8 cellular contexts compared by ENCODE assay signal in genomic region chr7:123557631-123558505, GRCh38. TPM values are rescaled to one million over a fixed set of nuclear protein-coding genes. Genes with fewer than 3 reads are reported as not detected.
DNase-seq lines count a peak whose midpoint lies in the region; ATAC-seq and TF ChIP-seq lines count a peak whose summit lies in the region.

NDUFA5 (minus strand) TSS chr7:123557818; CDS start chr7:123557795, 23 bp downstream.

- DNase-seq in GM06990 (ENCODE audit: extremely low read depth, insufficient read length) = peak; percentile 82
- DNase-seq in NB4 (ENCODE audit: low read depth) = peak; percentile 99
- DNase-seq in SK-N-DZ (ENCODE audit: low spot score) = peak; percentile 99
- peak; percentile 98 for DNase-seq in activated naive CD4-positive, alpha-beta T cell treated with anti-CD3 and anti-CD28 coated beads for 36 hours
- peak; percentile 45 to 99 (median 96) for DNase-seq in substantia nigra (lab: John Stamatoyannopoulos, UW)

- ATAC-seq in HG02571 (IDR thresholded peaks at IDR 0.05; ENCODE audit: unreplicated experiment) = peak; percentile 99
- ATAC-seq in gastroesophageal sphincter = peak; percentile 97

- peak; percentile 85 for TF ChIP-seq POLR2A in NB4 (IDR thresholded peaks at IDR 0.05; ENCODE audit: extremely low read depth, insufficient read length)
- peak in 1 of 2 donors; percentile 45 for TF ChIP-seq POLR2A in gastroesophageal sphincter (IDR thresholded peaks at IDR 0.05)

- no peaks in the 10 kb centered on the region for H3K27me3 ChIP-seq in GM06990 (replicated peaks; ENCODE audit: control insufficient read depth, insufficient read depth, low read length)
- no peaks in the 10 kb centered on the region for H3K27me3 ChIP-seq in gastroesophageal sphincter
- H3K27me3 ChIP-seq in neutrophil = peaks cover 30% of the 10 kb centered on the region

- H3K27ac ChIP-seq in gastroesophageal sphincter (peak within 1 kb of the TSS; percentile 89 to 98 (median 92)), neutrophil (peak within 1 kb of the TSS; percentile 70), substantia nigra (ENCODE audit: low read depth, low read length, poor library complexity, severe bottlenecking) (peak within 1 kb of the TSS; percentile 77)

- H3K27me3 Mint-ChIP-seq in activated naive CD4-positive, alpha-beta T cell treated with anti-CD3 and anti-CD28 coated beads for 36 hours (ENCODE audit: low read depth) = no peaks in the 10 kb centered on the region

- no peak within 1 kb of the TSS for H3K4me3 Mint-ChIP-seq in activated naive CD4-positive, alpha-beta T cell treated with anti-CD3 and anti-CD28 coated beads for 36 hours

- TF ChIP-seq CTCF in GM06990 (IDR thresholded peaks at IDR 0.05; ENCODE audit: insufficient read depth, low read length, poor library complexity, severe bottlenecking) = no peak
- no peak for TF ChIP-seq CTCF in NB4 (IDR thresholded peaks at IDR 0.05; ENCODE audit: low read depth, low read length)
- TF ChIP-seq CTCF in gastroesophageal sphincter (IDR thresholded peaks at IDR 0.05) = no peak
- TF ChIP-seq CTCF in neutrophil (IDR thresholded peaks at IDR 0.05) = peak; percentile 8

- no peak within 1 kb of the TSS for H3K27ac Mint-ChIP-seq in activated naive CD4-positive, alpha-beta T cell treated with anti-CD3 and anti-CD28 coated beads for 36 hours

- H3K36me3 Mint-ChIP-seq in activated naive CD4-positive, alpha-beta T cell treated with anti-CD3 and anti-CD28 coated beads for 36 hours (ENCODE audit: low read depth) = peaks cover 5% of the 10 kb centered on the region

- H3K4me3 ChIP-seq in GM06990 (replicated peaks; ENCODE audit: low read depth, low read length) = peak within 1 kb of the TSS; percentile 100
- peak within 1 kb of the TSS; percentile 80 for H3K4me3 ChIP-seq in NB4 (ENCODE audit: low read depth, low read length)
- peak within 1 kb of the TSS; percentile 75 to 81 for H3K4me3 ChIP-seq in gastroesophageal sphincter
- H3K4me3 ChIP-seq in neutrophil (ENCODE audit: low read depth in 1 of 2, low read length in 1 of 2) = peak within 1 kb of the TSS; percentile 64 to 74

- H3K9me3 Mint-ChIP-seq in activated naive CD4-positive, alpha-beta T cell treated with anti-CD3 and anti-CD28 coated beads for 36 hours = no peaks in the 10 kb centered on the region

- H3K36me3 ChIP-seq in GM06990 (ENCODE audit: control insufficient read depth, insufficient read depth, low read length) = no peaks in the 10 kb centered on the region
- H3K36me3 ChIP-seq in gastroesophageal sphincter = peaks cover 0 to 9% of the 10 kb centered on the region in 2 donors
- peaks cover 7% of the 10 kb centered on the region for H3K36me3 ChIP-seq in neutrophil

- 1 to 3% methylated on average over 17 to 24 of the region's 34 CpGs for WGBS in gastroesophageal sphincter (ENCODE audit: low coverage in 1 of 2), 2 donors

- H3K9me3 ChIP-seq in gastroesophageal sphincter = no peaks in the 10 kb centered on the region
- H3K9me3 ChIP-seq in neutrophil = no peaks in the 10 kb centered on the region

- TF ChIP-seq EP300 in gastroesophageal sphincter (IDR thresholded peaks at IDR 0.05) = no peak

- H3K4me1 ChIP-seq in gastroesophageal sphincter (peaks cover 11 to 47% (median 17%) of the 10 kb centered on the region in 3 donors), neutrophil (ENCODE audit: control insufficient read depth in 1 of 2, insufficient read depth in 1 of 2, low read depth in 1 of 2, low read length in 1 of 2) (peaks cover 5 to 13% of the 10 kb centered on the region in 2 experiments)

- intact Hi-C loops in activated naive CD4-positive, alpha-beta T cell treated with anti-CD3 and anti-CD28 coated beads for 36 hours (cut with micrococcal nuclease) = loop anchor here (1.0 to 5.0 kb wide), 6 partner anchors 13 to 1371 kb away; partner anchors contain the start of genes IQUB, POT1 and WASL

- CTCF ChIA-PET in activated naive CD4-positive, alpha-beta T cell treated with anti-CD3 and anti-CD28 coated beads for 36 hours (lab: Charles Lee) = interaction anchor here (0.7 to 1.3 kb wide), 3 partner anchors 17 to 268 kb away, joined by 3 read pairs; no protein-coding TSS in a partner anchor

- H3K4me1 Mint-ChIP-seq in activated naive CD4-positive, alpha-beta T cell treated with anti-CD3 and anti-CD28 coated beads for 36 hours (ENCODE audit: low read depth) = peaks cover 16% of the 10 kb centered on the region

RNA-seq across cellular contexts. Expression of gene NDUFA5, which starts in this region (rescaled TPM):
- polyA plus RNA-seq in SK-N-DZ (2014; cell fraction: cytosol; rRNA removed) = 111 and 120 TPM in 2 replicates
- 73.2 and 89.2 TPM in 2 replicates for polyA plus RNA-seq in SK-N-DZ (2014; cell fraction: nucleus; rRNA removed)
- total RNA-seq in activated naive CD4-positive, alpha-beta T cell treated with anti-CD3 and anti-CD28 coated beads for 36 hours = 10 to 100 TPM; 58.9 to 60.7 TPM
- total RNA-seq in gastroesophageal sphincter = 100 to 1,000 TPM in 2 of 4 donors, 10 to 100 TPM in 2; 65.4 to 172 (median 115) TPM

Comparison
In these comparisons a context has a peak if more than half of its experiments do, and no peak if none do; other contexts are left out.
1. Peak in every context shown above with its lines: DNase-seq, ATAC-seq, H3K4me3 ChIP-seq and H3K27ac ChIP-seq.